Comparison of ENCODE assay signal across 11 cellular contexts in the genomic region with DNA sequence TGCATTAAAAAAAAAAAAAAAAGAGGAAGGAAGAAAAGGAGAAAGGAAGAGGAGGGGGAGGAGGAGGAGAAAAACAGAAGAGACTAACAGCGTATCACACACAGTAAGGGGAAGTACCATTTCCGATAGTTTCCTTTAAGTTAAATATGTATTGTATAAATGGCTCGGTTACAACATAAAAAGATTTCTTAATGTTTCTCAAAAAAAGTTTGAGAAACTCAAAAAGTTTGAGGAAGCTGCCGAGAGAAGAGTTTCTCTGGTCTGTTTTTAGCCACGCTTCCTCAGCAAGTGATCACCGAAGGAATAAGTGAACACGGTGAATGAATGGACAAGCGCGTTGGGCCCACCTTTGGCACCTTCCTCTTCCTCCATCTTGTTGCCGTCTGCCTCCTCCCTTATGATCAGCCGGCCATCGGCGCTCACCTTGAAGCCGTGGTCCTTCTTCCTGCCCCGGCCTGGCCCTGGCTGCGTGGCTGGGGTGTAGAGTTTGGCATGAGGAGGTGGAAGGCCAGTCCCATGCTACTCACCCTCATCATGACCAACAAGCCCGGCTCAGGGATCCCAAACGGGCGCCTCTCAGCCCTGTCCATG. TPM values are rescaled to one million over a fixed set of nuclear protein-coding genes. Genes with fewer than 3 reads are reported as not detected.
DNase-seq lines count a peak whose midpoint lies in the region; ATAC-seq and TF ChIP-seq lines count a peak whose summit lies in the region.
"Had no signal": no experiment of that assay in that cellular context is flagged by ENCODE, and none has a peak within 500 bp of the region (broad histone marks: within the 10 kb centered on the region; RNA-seq: fewer than 3 reads in every experiment).

No MANE protein-coding gene starts in this region.

- H3K4me1 Mint-ChIP-seq in CD14-positive monocyte (peaks cover 98% of the 10 kb centered on the region), HFFc6 (ENCODE audit: low read depth) (no peaks in the 10 kb centered on the region)
- H3K4me1 Mint-ChIP-seq in stimulated activated effector memory CD8-positive, alpha-beta T cell treated with anti-CD3 and anti-CD28 coated beads, Interleukin-12 subunit alpha, Interleukin-12 subunit beta, amount 100 ng/mL, for 72 hours = no peaks in the 10 kb centered on the region

- intact Hi-C loops in CD14-positive monocyte (cut with micrococcal nuclease) = loop anchor here in 1 of 2 donors (5.0 kb wide), 2 partner anchors 34 to 36 kb away; partner anchors contain the start of genes FRAT2 and RRP12
- intact Hi-C loops in colonic mucosa (cut with DNase I) = no loop called here

- H3K4me3 ChIP-seq in colonic mucosa (no peak overlapping the region), mucosa of rectum (ENCODE audit: low read length in 2 of 2) (no peak overlapping the region)

- H3K9ac ChIP-seq in colonic mucosa (ENCODE audit: low read depth in 2 of 2, low read length in 2 of 2) (no peak overlapping the region), mucosa of rectum (ENCODE audit: low read depth in 1 of 2, low read length in 2 of 2) (no peak overlapping the region)

- H3K9me3 ChIP-seq in colonic mucosa (no peaks in the 10 kb centered on the region), mucosa of rectum (ENCODE audit: control insufficient read depth in 2 of 2, low read length in 2 of 2) (no peaks in the 10 kb centered on the region)

- H3K4me1 ChIP-seq in colonic mucosa (no peaks in the 10 kb centered on the region), mucosa of rectum (ENCODE audit: control insufficient read depth in 2 of 2, insufficient read depth in 2 of 2, low read length in 2 of 2) (peaks cover 0 to 2% of the 10 kb centered on the region in 2 donors)

- TF ChIP-seq CTCF in CD14-positive monocyte (IDR thresholded peaks at IDR 0.05) (no peak), colonic mucosa (IDR thresholded peaks at IDR 0.05) (no peak), HFFc6 (IDR thresholded peaks at IDR 0.05) (no peak)

- H3K27ac ChIP-seq in colonic mucosa (peak overlapping the region; percentile 47), mucosa of rectum (ENCODE audit: low read depth in 2 of 2, low read length in 2 of 2) (peak overlapping the region; percentile 40 to 61)

- H3K27ac Mint-ChIP-seq in CD14-positive monocyte = peak overlapping the region; percentile 96 to 99 (median 98)
- H3K27ac Mint-ChIP-seq in stimulated activated effector memory CD8-positive, alpha-beta T cell treated with anti-CD3 and anti-CD28 coated beads, Interleukin-12 subunit alpha, Interleukin-12 subunit beta, amount 100 ng/mL, for 72 hours = no peak overlapping the region
- no peak overlapping the region for H3K27ac Mint-ChIP-seq in HFFc6

- H3K27me3 Mint-ChIP-seq in CD14-positive monocyte (ENCODE audit: low read depth in 3 of 3) = peaks cover under 1 to 3% (median 1%) of the 10 kb centered on the region in 3 donors
- H3K27me3 Mint-ChIP-seq in HFFc6 (ENCODE audit: insufficient read depth) = no peaks in the 10 kb centered on the region; the same call in none of the 2 replicates

- no peak for ATAC-seq in HG03039 (IDR thresholded peaks at IDR 0.05; ENCODE audit: unreplicated experiment)
- no peak for ATAC-seq in stimulated activated effector memory CD8-positive, alpha-beta T cell treated with anti-CD3 and anti-CD28 coated beads, Interleukin-12 subunit alpha, Interleukin-12 subunit beta, amount 100 ng/mL, for 72 hours
- ATAC-seq: Panc1 had no signal

- H3K36me3 Mint-ChIP-seq in CD14-positive monocyte = peaks cover 72 to 96% of the 10 kb centered on the region in 2 donors
- peaks cover 69% of the 10 kb centered on the region for H3K36me3 Mint-ChIP-seq in stimulated activated effector memory CD8-positive, alpha-beta T cell treated with anti-CD3 and anti-CD28 coated beads, Interleukin-12 subunit alpha, Interleukin-12 subunit beta, amount 100 ng/mL, for 72 hours
- peaks cover 26% of the 10 kb centered on the region for H3K36me3 Mint-ChIP-seq in HFFc6 (ENCODE audit: low read depth)

- peak; percentile 64 for DNase-seq in CD14-positive monocyte (ENCODE audit: low spot score)
- peak; percentile 86 to 99 for DNase-seq in NOMO-1 (lab: John Stamatoyannopoulos, UW; ENCODE audit: unreplicated experiment in 2 of 2)
- DNase-seq in colonic mucosa = no peak
- DNase-seq in stimulated activated effector memory CD8-positive, alpha-beta T cell treated with anti-CD3 and anti-CD28 coated beads, Interleukin-12 subunit alpha, Interleukin-12 subunit beta, amount 100 ng/mL, for 72 hours (ENCODE audit: low spot score in 2 of 2) = no peak
- no peak for DNase-seq in HFFc6
- no peak for DNase-seq in NCI-H1092 (lab: John Stamatoyannopoulos, UW)
- DNase-seq: NCI-H2171 treated with DMSO at 0.1 percent for 48 hours; stimulated activated CD4-positive, alpha-beta T cell treated with anti-CD3 and anti-CD28 coated beads, Interleukin-15, amount 100 ng/mL, for 24 hours had no signal

- peak overlapping the region; percentile 30 to 54 for H3K4me3 Mint-ChIP-seq in CD14-positive monocyte
- H3K4me3 Mint-ChIP-seq in stimulated activated effector memory CD8-positive, alpha-beta T cell treated with anti-CD3 and anti-CD28 coated beads, Interleukin-12 subunit alpha, Interleukin-12 subunit beta, amount 100 ng/mL, for 72 hours = no peak overlapping the region
- H3K4me3 Mint-ChIP-seq in HFFc6 = no peak overlapping the region

- no peaks in the 10 kb centered on the region for H3K27me3 ChIP-seq in colonic mucosa
- no peaks in the 10 kb centered on the region for H3K27me3 ChIP-seq in mucosa of rectum (ENCODE audit: control insufficient read depth in 2 of 2, insufficient read depth in 2 of 2, low read length in 2 of 2)

- H3K36me3 ChIP-seq in colonic mucosa (peaks cover 6% of the 10 kb centered on the region), mucosa of rectum (ENCODE audit: control insufficient read depth in 2 of 2, insufficient read depth in 2 of 2, low read length in 2 of 2) (peaks cover 17 to 38% of the 10 kb centered on the region in 2 donors)

- H3K9me3 Mint-ChIP-seq in CD14-positive monocyte = peaks cover 0 to 3% (median 0%) of the 10 kb centered on the region in 7 donors
- H3K9me3 Mint-ChIP-seq in stimulated activated effector memory CD8-positive, alpha-beta T cell treated with anti-CD3 and anti-CD28 coated beads, Interleukin-12 subunit alpha, Interleukin-12 subunit beta, amount 100 ng/mL, for 72 hours = no peaks in the 10 kb centered on the region
- no peaks in the 10 kb centered on the region for H3K9me3 Mint-ChIP-seq in HFFc6

RNA-seq across cellular contexts. Expression of gene FRAT2, which starts 31.3 kb away (rescaled TPM):
- 10 to 100 TPM; 29.4 to 62.4 TPM for polyA plus RNA-seq in CD14-positive monocyte
- total RNA-seq in colonic mucosa = 10 to 100 TPM; 34.3 to 53.1 TPM
- 1 to 10 TPM; 2.2 to 2.9 (median 2.6) TPM for total RNA-seq in HFFc6 (2021; fragmentation: NEBNext Ultra II Directional; extraction: Animal tissue kit (Norgen Biotek cat#: 25700))

RNA-seq across cellular contexts. Expression of gene RRP12, which starts 35.3 kb away (rescaled TPM):
- polyA plus RNA-seq in CD14-positive monocyte = 10 to 100 TPM; 31.0 to 44.3 TPM
- total RNA-seq in colonic mucosa = 10 to 100 TPM; 11.5 to 30.4 TPM
- total RNA-seq in HFFc6 (2021; fragmentation: NEBNext Ultra II Directional; extraction: Animal tissue kit (Norgen Biotek cat#: 25700)) = 10 to 100 TPM; 37.3 to 46.6 (median 42.2) TPM

RNA-seq across cellular contexts. Expression of gene FRAT1, which starts 46.8 kb away (rescaled TPM):
- polyA plus RNA-seq in CD14-positive monocyte = 10 to 100 TPM; 17.0 to 34.4 TPM
- total RNA-seq in colonic mucosa = 1 to 10 TPM; 5.0 to 6.1 TPM
- total RNA-seq in HFFc6 (2021; fragmentation: NEBNext Ultra II Directional; extraction: Animal tissue kit (Norgen Biotek cat#: 25700)) = 1 to 10 TPM in 4 of 6 experiments, under 1 TPM in 2; 0.82 to 1.3 (median 1.1) TPM

Comparison
In these comparisons a context has a peak if more than half of its experiments do, and no peak if none do; other contexts are left out.
1. DNase-seq: peak in CD14-positive monocyte (single experiment) and NOMO-1 (2 of 2); none in colonic mucosa (single experiment), stimulated activated effector memory CD8-positive, alpha-beta T cell treated with anti-CD3 and anti-CD28 coated beads, Interleukin-12 subunit alpha, Interleukin-12 subunit beta, amount 100 ng/mL, for 72 hours (0 of 2), HFFc6 (single experiment) and NCI-H1092 (single experiment).
2. H3K27ac Mint-ChIP-seq: peak in CD14-positive monocyte (7 of 7); none in stimulated activated effector memory CD8-positive, alpha-beta T cell treated with anti-CD3 and anti-CD28 coated beads, Interleukin-12 subunit alpha, Interleukin-12 subunit beta, amount 100 ng/mL, for 72 hours (single experiment) and HFFc6 (single experiment).
3. H3K4me3 Mint-ChIP-seq: peak in CD14-positive monocyte (2 of 2); none in stimulated activated effector memory CD8-positive, alpha-beta T cell treated with anti-CD3 and anti-CD28 coated beads, Interleukin-12 subunit alpha, Interleukin-12 subunit beta, amount 100 ng/mL, for 72 hours (single experiment) and HFFc6 (single experiment).
4. RNA of gene FRAT2, which starts 31.3 kb away (total RNA-seq): 34.3 to 53.1 TPM in colonic mucosa; 2.2 to 2.9 TPM in HFFc6; every median in the first group is over 4 times any median in the second.